8 cellular contexts compared by ENCODE assay signal in genomic region chr5:177607452-177608192, GRCh38. TPM values are rescaled to one million over a fixed set of nuclear protein-coding genes. Genes with fewer than 3 reads are reported as not detected.
A peak's percentile ranks its signal among the peaks of the same experiment; 100 is the strongest.
DNase-seq lines count a peak whose midpoint lies in the region; TF ChIP-seq lines count a peak whose summit lies in the region.

No MANE protein-coding gene starts in this region.

- intact Hi-C loops in activated T-helper 1 cell treated with anti-CD3 and anti-CD28 coated beads, Interleukin-12 subunit alpha, Interleukin-12 subunit beta, Interleukin-2, Interleukin-4 antibody, amounts not matched to agents 30 ng/mL and 10 ng/mL and 1 ng/mL, durations not matched to agents 14 hours and 24 hours and 36 hours (cut with micrococcal nuclease) = loop anchor here (10.0 kb wide), 1 partner anchor 457 kb away; no protein-coding TSS in a partner anchor
- intact Hi-C loops in transverse colon (cut with DNase I; ENCODE audit: low total_unique reads) = no loop called here

- H3K27me3 Mint-ChIP-seq in activated T-helper 1 cell treated with anti-CD3 and anti-CD28 coated beads, Interleukin-12 subunit alpha, Interleukin-12 subunit beta, Interleukin-2, Interleukin-4 antibody, amounts not matched to agents 30 ng/mL and 10 ng/mL and 1 ng/mL, durations not matched to agents 14 hours and 24 hours and 36 hours (ENCODE audit: insufficient read depth) = no peaks in the 10 kb centered on the region

- H4K91ac ChIP-seq in neuronal stem cell (ENCODE audit: low read depth, low read length, poor library complexity) = peak overlapping the region; percentile 64

- H3K4me1 Mint-ChIP-seq in activated T-helper 1 cell treated with anti-CD3 and anti-CD28 coated beads, Interleukin-12 subunit alpha, Interleukin-12 subunit beta, Interleukin-2, Interleukin-4 antibody, amounts not matched to agents 30 ng/mL and 10 ng/mL and 1 ng/mL, durations not matched to agents 14 hours and 24 hours and 36 hours (ENCODE audit: low read depth) = peaks cover under 1% of the 10 kb centered on the region

- H4K8ac ChIP-seq in neuronal stem cell (ENCODE audit: low read depth, low read length) = peak overlapping the region; percentile 9

- no peak overlapping the region for H2BK15ac ChIP-seq in neuronal stem cell (ENCODE audit: low read length)

- peak overlapping the region; percentile 90 for H3K9ac ChIP-seq in neuronal stem cell (ENCODE audit: low read depth, low read length, poor library complexity)

- peak overlapping the region; percentile 84 for H3K14ac ChIP-seq in neuronal stem cell (ENCODE audit: low read length)

- no peaks in the 10 kb centered on the region for H3K9me3 Mint-ChIP-seq in activated T-helper 1 cell treated with anti-CD3 and anti-CD28 coated beads, Interleukin-12 subunit alpha, Interleukin-12 subunit beta, Interleukin-2, Interleukin-4 antibody, amounts not matched to agents 30 ng/mL and 10 ng/mL and 1 ng/mL, durations not matched to agents 14 hours and 24 hours and 36 hours

- in situ Hi-C loops in transverse colon (cut with MboI; ENCODE audit: low pct_ligation_motif_present in 1 of 4, low pct_unique_long_range_greater_than_20kb in 1 of 4, low sequenced_read_pairs in 3 of 4) = loop anchor here in 1 of 4 donors (25.0 kb wide), 1 partner anchor 455 kb away; no protein-coding TSS in a partner anchor

- TF ChIP-seq POLR2A in transverse colon (IDR thresholded peaks at IDR 0.05) = no peak

- no peak overlapping the region for H2BK120ac ChIP-seq in neuronal stem cell (ENCODE audit: low read depth, low read length)

- H3K27ac ChIP-seq in neuronal stem cell (replicated peaks; ENCODE audit: low read length) (no peak overlapping the region), transverse colon (peak overlapping the region in 1 of 4 donors; percentile 20)

- peak overlapping the region; percentile 77 for H2BK5ac ChIP-seq in neuronal stem cell (ENCODE audit: low read length)

- H2BK12ac ChIP-seq in neuronal stem cell (ENCODE audit: low read length) = peak overlapping the region; percentile 86

- no CpG with 5 or more reads among the region's 15 CpGs for WGBS in neuronal stem cell (ENCODE audit: extremely low coverage in 2 of 2, insufficient read length in 2 of 2, insufficient replicate concordance in 1 of 2), 2 donors
- 24% methylated on average over 11 of the region's 15 CpGs; no CpG with 5 or more reads in 1 of the 2 donors for WGBS in transverse colon (ENCODE audit: low coverage in 1 of 2), 2 donors

- H2AFZ ChIP-seq in neuronal stem cell (ENCODE audit: low read length) = peak overlapping the region; percentile 74

- H3K9me3 ChIP-seq in neuronal stem cell (replicated peaks in 1 of 2; ENCODE audit: control insufficient read depth in 2 of 2, insufficient read depth in 1 of 2, low read depth in 1 of 2, low read length in 2 of 2) (peaks cover 0 to 5% of the 10 kb centered on the region in 2 donors), transverse colon (no peaks in the 10 kb centered on the region)

- TF ChIP-seq CTCF in fibroblast of the aortic adventitia (IDR thresholded peaks at IDR 0.05; ENCODE audit: insufficient read depth, low read length) (peak; percentile 96), transverse colon (IDR thresholded peaks at IDR 0.05) (peak; percentile 78 to 90 (median 88))

- H2AK5ac ChIP-seq in neuronal stem cell (ENCODE audit: low read depth, low read length) = peak overlapping the region; percentile 36

- peak overlapping the region; percentile 34 for H3K23ac ChIP-seq in neuronal stem cell (ENCODE audit: low read depth, low read length, poor library complexity)

- H3K4me3 Mint-ChIP-seq in activated T-helper 1 cell treated with anti-CD3 and anti-CD28 coated beads, Interleukin-12 subunit alpha, Interleukin-12 subunit beta, Interleukin-2, Interleukin-4 antibody, amounts not matched to agents 30 ng/mL and 10 ng/mL and 1 ng/mL, durations not matched to agents 14 hours and 24 hours and 36 hours = no peak overlapping the region

- no peaks in the 10 kb centered on the region for H3K79me1 ChIP-seq in neuronal stem cell (ENCODE audit: low read depth, low read length)

- H3K27ac Mint-ChIP-seq in activated T-helper 1 cell treated with anti-CD3 and anti-CD28 coated beads, Interleukin-12 subunit alpha, Interleukin-12 subunit beta, Interleukin-2, Interleukin-4 antibody, amounts not matched to agents 30 ng/mL and 10 ng/mL and 1 ng/mL, durations not matched to agents 14 hours and 24 hours and 36 hours = no peak overlapping the region

- peak overlapping the region; percentile 55 for H3K4ac ChIP-seq in neuronal stem cell (ENCODE audit: low read length)

- H3K4me3 ChIP-seq in fibroblast of the aortic adventitia (ENCODE audit: low read depth, low read length) = no peak overlapping the region
- no peak overlapping the region for H3K4me3 ChIP-seq in neuronal stem cell (ENCODE audit: low read length in 2 of 2)
- H3K4me3 ChIP-seq in transverse colon = no peak overlapping the region

- peaks cover 6% of the 10 kb centered on the region for H3K36me3 Mint-ChIP-seq in activated T-helper 1 cell treated with anti-CD3 and anti-CD28 coated beads, Interleukin-12 subunit alpha, Interleukin-12 subunit beta, Interleukin-2, Interleukin-4 antibody, amounts not matched to agents 30 ng/mL and 10 ng/mL and 1 ng/mL, durations not matched to agents 14 hours and 24 hours and 36 hours (ENCODE audit: low read depth)

- no peaks in the 10 kb centered on the region for H3K27me3 ChIP-seq in neuronal stem cell (ENCODE audit: control insufficient read depth in 3 of 3, insufficient read depth in 3 of 3, low read depth in 1 of 3, low read length in 3 of 3)
- H3K27me3 ChIP-seq in transverse colon = no peaks in the 10 kb centered on the region

- H3K18ac ChIP-seq in neuronal stem cell (ENCODE audit: low read length) = peak overlapping the region; percentile 72

- H3K4me2 ChIP-seq in neuronal stem cell (ENCODE audit: insufficient read depth, low read length, poor library complexity, severe bottlenecking) = no peak overlapping the region

- H3K4me1 ChIP-seq in neuronal stem cell (ENCODE audit: control insufficient read depth in 2 of 2, insufficient read depth in 1 of 2, low read depth in 1 of 2, low read length in 2 of 2) (peaks cover 8 to 12% of the 10 kb centered on the region in 2 donors), transverse colon (peaks cover 0 to 18% (median 15%) of the 10 kb centered on the region in 4 donors)

- TF ChIP-seq EP300 in transverse colon (IDR thresholded peaks at IDR 0.05; ENCODE audit: low read depth) = no peak

- H3K36me3 ChIP-seq in neuronal stem cell (replicated peaks in 1 of 2; ENCODE audit: control insufficient read depth in 2 of 2, insufficient read depth in 2 of 2, low read length in 2 of 2) (peaks cover 25 to 52% of the 10 kb centered on the region in 2 donors), transverse colon (no peaks in the 10 kb centered on the region)

- peak; percentile 24 to 65 for DNase-seq in NCI-H524 (lab: John Stamatoyannopoulos, UW)
- no peak for DNase-seq in NCI-H524 treated with DMSO at 0.1 percent for 48 hours (lab: John Stamatoyannopoulos, UW)
- DNase-seq in LHCN-M2 (ENCODE audit: low read depth) = peak; percentile 68
- DNase-seq in RKO (ENCODE audit: low spot score) = peak; percentile 85
- DNase-seq in activated T-helper 1 cell treated with anti-CD3 and anti-CD28 coated beads, Interleukin-12 subunit alpha, Interleukin-12 subunit beta, Interleukin-2, Interleukin-4 antibody, amounts not matched to agents 30 ng/mL and 10 ng/mL and 1 ng/mL, durations not matched to agents 14 hours and 24 hours and 36 hours (ENCODE audit: low spot score) = peak; percentile 44
- peak; percentile 76 for DNase-seq in fibroblast of the aortic adventitia (ENCODE audit: low read depth)
- peak; percentile 66 for DNase-seq in neuronal stem cell (ENCODE audit: low spot score)
- peak; percentile 83 for DNase-seq in transverse colon

RNA-seq across cellular contexts. Expression of gene B4GALT7, which starts 7.7 kb away (rescaled TPM):
- 28.8 and 36.2 TPM in 2 replicates for total RNA-seq in LHCN-M2 (2014; rRNA removed)
- polyA plus RNA-seq in LHCN-M2 (2012) = 46.7 TPM
- total RNA-seq in activated T-helper 1 cell treated with anti-CD3 and anti-CD28 coated beads, Interleukin-12 subunit alpha, Interleukin-12 subunit beta, Interleukin-2, Interleukin-4 antibody, amounts not matched to agents 30 ng/mL and 10 ng/mL and 1 ng/mL, durations not matched to agents 14 hours and 24 hours and 36 hours = 27.7 and 28.4 TPM in 2 replicates
- 16.8 and 21.5 TPM in 2 replicates for total RNA-seq in fibroblast of the aortic adventitia (ENCODE audit: low replicate concordance)
- 12.9 TPM for polyA plus RNA-seq in neuronal stem cell (2013, experiment 1 of 2)
- polyA plus RNA-seq in neuronal stem cell (2013, experiment 2 of 2) = 13.2 TPM
- 10 to 100 TPM; 17.9 to 38.5 (median 27.0) TPM for total RNA-seq in transverse colon

RNA-seq across cellular contexts. Expression of gene TMED9, which starts 15.6 kb away (rescaled TPM):
- total RNA-seq in LHCN-M2 (2014; rRNA removed) (119 and 136 TPM in 2 replicates), fibroblast of the aortic adventitia (ENCODE audit: low replicate concordance) (40.9 and 90.7 TPM in 2 replicates), transverse colon (10 to 100 TPM; 34.4 to 85.9 (median 70.9) TPM)
- 405 TPM for polyA plus RNA-seq in LHCN-M2 (2012)
- 174 and 175 TPM in 2 replicates for total RNA-seq in activated T-helper 1 cell treated with anti-CD3 and anti-CD28 coated beads, Interleukin-12 subunit alpha, Interleukin-12 subunit beta, Interleukin-2, Interleukin-4 antibody, amounts not matched to agents 30 ng/mL and 10 ng/mL and 1 ng/mL, durations not matched to agents 14 hours and 24 hours and 36 hours
- polyA plus RNA-seq in neuronal stem cell (2013, experiment 1 of 2) = 63.0 TPM
- polyA plus RNA-seq in neuronal stem cell (2013, experiment 2 of 2) = 62.9 TPM

RNA-seq across cellular contexts. Expression of gene FAM193B, which starts 53.3 kb away (rescaled TPM):
- 19.8 and 24.5 TPM in 2 replicates for total RNA-seq in LHCN-M2 (2014; rRNA removed)
- 19.2 TPM for polyA plus RNA-seq in LHCN-M2 (2012)
- total RNA-seq in activated T-helper 1 cell treated with anti-CD3 and anti-CD28 coated beads, Interleukin-12 subunit alpha, Interleukin-12 subunit beta, Interleukin-2, Interleukin-4 antibody, amounts not matched to agents 30 ng/mL and 10 ng/mL and 1 ng/mL, durations not matched to agents 14 hours and 24 hours and 36 hours = 70.9 and 79.4 TPM in 2 replicates
- total RNA-seq in fibroblast of the aortic adventitia (ENCODE audit: low replicate concordance) = 13.7 and 20.2 TPM in 2 replicates
- polyA plus RNA-seq in neuronal stem cell (2013, experiment 1 of 2) = 58.6 TPM
- 63.2 TPM for polyA plus RNA-seq in neuronal stem cell (2013, experiment 2 of 2)
- 100 to 1,000 TPM in 1 of 4 donors, 10 to 100 TPM in 3; 59.7 to 128 (median 63.5) TPM for total RNA-seq in transverse colon
